In genomic region chr11:36289226-36289852, GRCh38 we compare ENCODE assay signal across 1 cellular context.
TF ChIP-seq lines count a peak whose summit lies in the region.

COMMD9 (minus strand) TSS chr11:36289424; CDS start chr11:36289412, 12 bp downstream.

TF ChIP-seq in HepG2, 621 proteins besides CTCF, POLR2A, EP300 and RAD21 (continued from another document and continues in another):
- TF ChIP-seq ZNF407 (CRISPR knock-in tag; IDR thresholded peaks at IDR 0.05; ENCODE audit: not compliant biosample characterization) (peak; percentile 32), DNMT3B (CRISPR knock-in tag; conservative IDR thresholded peaks at IDR 0.05) (no peak), TOE1 (CRISPR knock-in tag; IDR thresholded peaks at IDR 0.05) (no peak), ZNF674 (CRISPR knock-in tag; IDR thresholded peaks at IDR 0.05; ENCODE audit: low read depth) (no peak), ERF (CRISPR knock-in tag; IDR thresholded peaks at IDR 0.05) (peak; percentile 84), E2F5 (CRISPR knock-in tag; conservative IDR thresholded peaks at IDR 0.05) (no peak), ZNF652 (CRISPR knock-in tag; IDR thresholded peaks at IDR 0.05; ENCODE audit: borderline replicate concordance, low read depth) (no peak), SNRNP70 (IDR thresholded peaks at IDR 0.05; ENCODE audit: low read depth, low read length) (no peak), SNAI1 (CRISPR knock-in tag; IDR thresholded peaks at IDR 0.05; ENCODE audit: borderline replicate concordance) (no peak), SOX6 (IDR thresholded peaks at IDR 0.05) (no peak), SOX6 (CRISPR knock-in tag; IDR thresholded peaks at IDR 0.05) (no peak), ZNF879 (CRISPR knock-in tag; IDR thresholded peaks at IDR 0.05) (no peak), LBX2 (CRISPR knock-in tag; IDR thresholded peaks at IDR 0.05; ENCODE audit: borderline replicate concordance) (no peak), FOXC1 (CRISPR knock-in tag; IDR thresholded peaks at IDR 0.05; ENCODE audit: borderline replicate concordance) (no peak), ZNF768 (CRISPR knock-in tag; IDR thresholded peaks at IDR 0.05) (peak; percentile 53; the same call in 1 of the 2 replicates), ZNF562 (CRISPR knock-in tag; IDR thresholded peaks at IDR 0.05; ENCODE audit: borderline replicate concordance) (no peak), ZNF720 (CRISPR knock-in tag; IDR thresholded peaks at IDR 0.05) (no peak), ATF2 (CRISPR knock-in tag; IDR thresholded peaks at IDR 0.05) (peak; percentile 78; the same call in 1 of the 2 replicates), ZNF780A (CRISPR knock-in tag; IDR thresholded peaks at IDR 0.05) (no peak), ZNF44 (CRISPR knock-in tag; IDR thresholded peaks at IDR 0.05) (peak; percentile 46; the same call in 1 of the 2 replicates), KDM5B (CRISPR knock-in tag; IDR thresholded peaks at IDR 0.05; ENCODE audit: borderline replicate concordance) (no peak; the same call in 1 of the 2 replicates), ZBTB20 (CRISPR knock-in tag; IDR thresholded peaks at IDR 0.05; ENCODE audit: borderline replicate concordance, low read depth) (no peak), ZNF713 (CRISPR knock-in tag; IDR thresholded peaks at IDR 0.05) (no peak), ZNF850 (CRISPR knock-in tag; conservative IDR thresholded peaks at IDR 0.05) (no peak), SOX5 (CRISPR knock-in tag; IDR thresholded peaks at IDR 0.05; ENCODE audit: borderline replicate concordance) (peak; percentile 21; the same call in 1 of the 2 replicates), KDM1A (CRISPR knock-in tag; IDR thresholded peaks at IDR 0.05) (no peak), PREB (CRISPR knock-in tag; IDR thresholded peaks at IDR 0.05) (no peak), BRF2 (CRISPR knock-in tag; IDR thresholded peaks at IDR 0.05) (no peak), ZNF503 (CRISPR knock-in tag; IDR thresholded peaks at IDR 0.05) (peak; percentile 56; the same call in 1 of the 2 replicates), ZNF777 (CRISPR knock-in tag; IDR thresholded peaks at IDR 0.05) (no peak), MZF1 (CRISPR knock-in tag; IDR thresholded peaks at IDR 0.05; ENCODE audit: borderline replicate concordance) (no peak), TEAD3 (CRISPR knock-in tag; optimal IDR thresholded peaks at IDR 0.05; ENCODE audit: borderline replicate concordance) (peak; percentile 80), MTERF4 (CRISPR knock-in tag; IDR thresholded peaks at IDR 0.05) (no peak), LCORL (IDR thresholded peaks at IDR 0.05) (0 out of 2 replicates have a peak, but pooled peaks have one; percentile 34), LCORL (CRISPR knock-in tag; IDR thresholded peaks at IDR 0.05) (no peak), BCL6 (CRISPR knock-in tag; IDR thresholded peaks at IDR 0.05) (no peak; the same call in 1 of the 2 replicates), NR0B2 (CRISPR knock-in tag; IDR thresholded peaks at IDR 0.05) (no peak), ZBTB26 (CRISPR knock-in tag; IDR thresholded peaks at IDR 0.05; ENCODE audit: borderline replicate concordance) (peak; percentile 41; the same call in 1 of the 2 replicates), ZNF138 (CRISPR knock-in tag; IDR thresholded peaks at IDR 0.05; ENCODE audit: low read depth) (no peak), NR3C1 (CRISPR knock-in tag; IDR thresholded peaks at IDR 0.05) (no peak), ATF1 (CRISPR knock-in tag; IDR thresholded peaks at IDR 0.05) (peak; percentile 39; the same call in 1 of the 2 replicates), ZNF569 (CRISPR knock-in tag; IDR thresholded peaks at IDR 0.05; ENCODE audit: borderline replicate concordance) (no peak), ZNF576 (CRISPR knock-in tag; IDR thresholded peaks at IDR 0.05) (no peak), HINFP (CRISPR knock-in tag; IDR thresholded peaks at IDR 0.05; ENCODE audit: low read depth) (peak; percentile 72; the same call in 1 of the 2 replicates), TCF7L2 (IDR thresholded peaks at IDR 0.05; ENCODE audit: low read depth, low read length) (no peak)
